In the genomic region with DNA sequence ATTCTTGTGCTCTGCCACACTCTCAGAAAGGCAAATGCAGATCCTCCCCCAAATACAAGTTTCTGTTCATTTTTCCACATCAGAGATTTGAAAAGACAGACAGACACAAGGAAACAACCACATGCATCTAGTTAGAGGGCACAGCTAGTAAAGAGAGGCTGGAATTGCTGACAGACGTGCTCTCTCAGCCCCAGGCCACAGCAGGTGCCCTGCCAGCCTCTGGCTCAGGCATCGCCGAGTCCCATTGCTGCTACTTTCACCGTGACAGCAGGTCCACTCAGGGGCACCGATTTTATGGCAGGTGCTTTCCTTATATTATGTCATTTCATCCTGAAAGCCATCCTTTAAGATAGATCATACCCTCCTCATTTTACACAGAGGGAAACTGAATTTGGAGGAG, we compare ENCODE assay signal across 27 cellular contexts.
"Had no signal": no experiment of that assay in that cellular context is flagged by ENCODE, and none has a peak within 500 bp of the region (broad histone marks: within the 10 kb centered on the region; RNA-seq: fewer than 3 reads in every experiment).

No MANE protein-coding gene starts in this region.

- H3K27me3 ChIP-seq: adrenal gland, colonic mucosa, gastrocnemius medialis, right atrium auricular region, upper lobe of left lung had no signal

- H3K9me3 ChIP-seq: adrenal gland, colonic mucosa, esophagus squamous epithelium, gastrocnemius medialis, left ventricle myocardium inferior, psoas muscle, right atrium auricular region, spleen, thoracic aorta, upper lobe of left lung had no signal

- H3K27ac ChIP-seq: adrenal gland, colonic mucosa, dorsolateral prefrontal cortex, esophagus squamous epithelium, gastrocnemius medialis, left ventricle myocardium inferior, psoas muscle, right atrium auricular region, spleen, thoracic aorta, upper lobe of left lung had no signal

- DNase-seq: activated B cell treated with CpG ODN at 0.5 μM for 24 hours; activated CD4-positive, alpha-beta T cell treated with anti-CD3 and anti-CD28 coated beads for 36 hours; activated CD4-positive, alpha-beta T cell treated with anti-CD3 and anti-CD28 coated beads, Interleukin-2, amount 50 U/mL, for 4 hours; activated CD8-positive, alpha-beta memory T cell treated with anti-CD3 and anti-CD28 coated beads for 24 hours; activated CD8-positive, alpha-beta memory T cell treated with anti-CD3 and anti-CD28 coated beads, Interleukin-2, amount 50 U/mL, for 4 hours; activated naive CD4-positive, alpha-beta T cell; activated T-cell treated with anti-CD3 and anti-CD28 coated beads, Interleukin-2, amount 50 U/mL, for 24 hours; adrenal gland; colonic mucosa; dorsolateral prefrontal cortex; effector memory CD8-positive, alpha-beta T cell; esophagus squamous epithelium; gastrocnemius medialis; hippocampal formation; kidney glomerular epithelial cell; left ventricle myocardium inferior; midbrain; natural killer cell; psoas muscle; spleen; stimulated activated CD4-positive, alpha-beta T cell treated with anti-CD3 and anti-CD28 coated beads, Interleukin-4, amount 100 ng/mL, for 1 hour; stimulated activated naive CD4-positive, alpha-beta T cell treated with Interleukin-2 at 50 U/mL for 16 hours; T-helper 9 cell; upper lobe of left lung had no signal

- H3K4me3 ChIP-seq: adrenal gland, colonic mucosa, dorsolateral prefrontal cortex, esophagus squamous epithelium, gastrocnemius medialis, left ventricle myocardium inferior, psoas muscle, right atrium auricular region, spleen, thoracic aorta, upper lobe of left lung had no signal

- H3K36me3 ChIP-seq: adrenal gland, colonic mucosa, esophagus squamous epithelium, gastrocnemius medialis, left ventricle myocardium inferior, right atrium auricular region, spleen, thoracic aorta, upper lobe of left lung had no signal

- ATAC-seq: activated CD4-positive, alpha-beta T cell treated with anti-CD3 and anti-CD28 coated beads for 36 hours; activated T-helper 17 cell treated with anti-CD3 and anti-CD28 coated beads, Interleukin-2, amount 50 U/mL, for 72 hours; effector memory CD8-positive, alpha-beta T cell; gastrocnemius medialis; natural killer cell; psoas muscle had no signal
